8 cellular contexts compared by ENCODE assay signal in the genomic region with DNA sequence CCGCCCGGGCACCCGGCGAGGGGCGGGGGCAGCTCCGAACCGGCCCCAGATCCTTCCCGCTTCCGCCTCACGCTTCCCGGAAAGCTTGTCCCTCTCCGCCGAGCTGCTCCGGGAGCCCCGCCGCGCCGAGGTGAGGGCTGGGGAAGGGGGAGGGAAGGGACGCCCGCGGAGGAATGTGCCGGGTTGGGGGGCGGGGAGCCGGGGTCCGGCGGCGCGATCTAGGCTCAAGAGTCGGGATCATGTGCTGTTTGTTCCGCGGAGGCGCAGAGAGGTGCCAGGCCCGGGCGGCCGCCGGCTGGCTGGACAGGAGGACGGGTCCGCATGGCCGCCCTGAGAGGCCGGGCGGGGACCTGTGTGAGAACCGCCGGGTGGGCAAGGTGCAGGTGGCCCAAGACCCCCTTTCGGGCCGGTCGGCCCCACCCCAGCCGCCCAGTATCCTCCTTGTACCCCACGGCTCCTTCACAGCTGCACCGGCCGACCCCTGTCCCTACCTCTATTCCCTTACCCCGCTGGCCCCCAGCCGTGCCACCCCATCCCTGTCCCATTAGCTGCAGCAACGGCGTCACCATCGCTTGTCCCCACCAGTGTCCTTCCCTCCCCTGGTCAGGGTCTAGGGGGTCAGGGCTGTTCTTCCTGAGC. TPM values are rescaled to one million over a fixed set of nuclear protein-coding genes. Genes with fewer than 3 reads are reported as not detected.
DNase-seq lines count a peak whose midpoint lies in the region; ATAC-seq and TF ChIP-seq lines count a peak whose summit lies in the region.

No MANE protein-coding gene starts in this region.

- H3K36me3 Mint-ChIP-seq in neural crest cell (ENCODE audit: low read depth) = peaks cover 5% of the 10 kb centered on the region

- peak overlapping the region; percentile 93 for H3K4me3 ChIP-seq in WI38 (ENCODE audit: low read depth, low read length)

- H3K4me1 Mint-ChIP-seq in neural crest cell = peaks cover 15% of the 10 kb centered on the region

- DNase-seq in fibroblast of peridontal ligament (ENCODE audit: extremely low read depth) = peak; percentile 3
- DNase-seq in neural crest cell (ENCODE audit: low read depth, low spot score) = peak; percentile 47
- no peak for DNase-seq in ureter (ENCODE audit: low spot score)
- no peak for DNase-seq in putamen (ENCODE audit: low spot score)
- no peak for DNase-seq in NCI-H1436 (lab: John Stamatoyannopoulos, UW)

- ATAC-seq in GM18511 (IDR thresholded peaks at IDR 0.05; ENCODE audit: unreplicated experiment) = peak; percentile 23
- peak; percentile 2 for ATAC-seq in HG02970 (IDR thresholded peaks at IDR 0.05; ENCODE audit: low FRiP score, unreplicated experiment)

- no peak overlapping the region for H3K27ac Mint-ChIP-seq in neural crest cell (ENCODE audit: unreplicated experiment)

- H3K27me3 Mint-ChIP-seq in neural crest cell (ENCODE audit: low read depth) = peaks cover 7% of the 10 kb centered on the region

- TF ChIP-seq CTCF in WI38 (IDR thresholded peaks at IDR 0.05; ENCODE audit: low read depth, low read length) (no peak), neural crest cell (conservative IDR thresholded peaks at IDR 0.05) (no peak)

- H3K9me3 Mint-ChIP-seq in neural crest cell = no peaks in the 10 kb centered on the region

- H3K4me3 Mint-ChIP-seq in neural crest cell = peak overlapping the region; percentile 88

RNA-seq across cellular contexts. Expression of a gene that starts 0.4 kb away (rescaled TPM):
- total RNA-seq in neural crest cell = 61.7 and 68.4 TPM in 2 replicates
- total RNA-seq in ureter = 141 TPM

RNA-seq across cellular contexts. Expression of a gene that starts 0.8 kb away (rescaled TPM):
- 0.43 and 0.86 TPM in 2 replicates for total RNA-seq in neural crest cell
- total RNA-seq in ureter = 1.1 TPM

RNA-seq across cellular contexts. Expression of a gene that starts 10.7 kb away (rescaled TPM):
- total RNA-seq in neural crest cell (12.5 and 17.4 TPM in 2 replicates), ureter (86.0 TPM)

RNA-seq across cellular contexts. Expression of a gene that starts 30.5 kb away (rescaled TPM):
- total RNA-seq in neural crest cell (76.9 and 78.9 TPM in 2 replicates), ureter (66.4 TPM)

RNA-seq across cellular contexts. Expression of a gene that starts 37.1 kb away (rescaled TPM):
- total RNA-seq in neural crest cell (not detected in 2 replicates), ureter (2.5 TPM)

Comparison
In these comparisons a context has a peak if more than half of its experiments do, and no peak if none do; other contexts are left out.
1. DNase-seq: peak in fibroblast of peridontal ligament (single experiment) and neural crest cell (single experiment); none in ureter (single experiment), putamen (single experiment) and NCI-H1436 (single experiment).